ENCODE assay signal across 24 cellular contexts in the genomic region with DNA sequence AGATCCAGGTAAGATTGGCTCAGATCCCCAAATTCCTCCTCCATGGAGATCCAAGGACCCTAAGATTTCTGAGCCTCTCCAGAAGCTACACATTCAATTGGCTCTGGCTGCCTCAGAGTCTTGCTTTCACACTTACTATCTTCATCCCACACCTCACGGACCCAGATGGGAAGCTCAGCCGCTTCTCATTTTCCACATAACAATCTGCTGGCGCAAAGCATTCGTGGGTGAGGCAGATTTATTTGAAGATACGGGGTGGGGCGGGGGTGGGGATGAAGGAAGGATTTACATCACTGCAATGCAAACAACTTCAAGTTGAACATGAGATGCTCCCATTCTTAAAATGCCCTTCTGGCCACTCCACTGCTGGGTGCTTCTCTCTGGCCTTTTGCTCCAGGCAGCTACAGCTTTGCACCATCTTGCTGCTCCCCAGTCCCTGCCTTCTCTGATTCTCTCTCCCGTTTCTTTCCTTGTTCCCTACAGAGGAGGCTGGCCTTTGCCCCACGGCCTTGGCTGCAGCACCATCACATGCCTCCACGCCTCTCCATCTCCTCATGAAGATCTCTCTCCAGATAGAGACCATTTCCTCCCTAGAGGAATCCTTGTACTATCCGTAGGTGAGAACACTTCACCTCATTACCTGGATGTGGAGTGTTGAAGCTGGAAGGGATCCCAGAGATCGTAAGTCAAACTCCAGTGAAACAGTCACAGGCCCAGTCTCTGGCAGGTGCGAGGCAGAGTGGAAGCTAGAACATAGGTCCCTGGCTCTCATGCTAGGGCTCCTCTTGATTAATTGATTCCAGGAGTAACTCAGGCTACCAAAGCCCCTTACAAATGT.
DNase-seq lines count a peak whose midpoint lies in the region; TF ChIP-seq lines count a peak whose summit lies in the region.
"Had no signal": no experiment of that assay in that cellular context is flagged by ENCODE, and none has a peak within 500 bp of the region (broad histone marks: within the 10 kb centered on the region; RNA-seq: fewer than 3 reads in every experiment).

No MANE protein-coding gene starts in this region.

- H3K27me3 ChIP-seq in H9 (ENCODE audit: insufficient read depth, low read length): no peaks in the 10 kb centered on the region
- H3K27me3 ChIP-seq: right lobe of liver, tibial nerve had no signal

- intact Hi-C loops in posterior cingulate gyrus (cut with DNase I): no loop called here

- no CpG with 5 or more reads among the region's 12 CpGs for WGBS in H9 (ENCODE audit: extremely low coverage, insufficient read length, low lambda C conversion rate)

- H3K56ac ChIP-seq in H9 (ENCODE audit: insufficient read length, low read depth, low read length): no peak overlapping the region

- H3K4me2 ChIP-seq in H9 (ENCODE audit: insufficient read depth, insufficient read length, low read length): no peak overlapping the region
- H3K4me2 ChIP-seq: SK-N-SH had no signal

- no peak overlapping the region for H3K27ac Mint-ChIP-seq in H9
- H3K27ac Mint-ChIP-seq: activated CD8-positive, alpha-beta memory T cell treated with anti-CD3 and anti-CD28 coated beads, Interleukin-2, amount 10 ng/mL, durations not matched to agents 7 days and 5 days; activated naive CD4-positive, alpha-beta T cell treated with anti-CD3 and anti-CD28 coated beads for 36 hours; nephron; stimulated activated naive CD8-positive, alpha-beta T cell treated with anti-CD3 and anti-CD28 coated beads, Interleukin-15, amount 100 ng/mL, for 72 hours had no signal

- H2BK5ac ChIP-seq in H9 (ENCODE audit: insufficient read length, low read length): no peak overlapping the region

- no peak overlapping the region for H3K23ac ChIP-seq in H9 (ENCODE audit: insufficient read length, low read depth, low read length)

- no peak overlapping the region for H3K9ac ChIP-seq in H9 (ENCODE audit: extremely low read depth, insufficient read length, low read length)
- H3K9ac ChIP-seq: parathyroid adenoma, SK-N-SH had no signal

- no peaks in the 10 kb centered on the region for H3K23me2 ChIP-seq in H9 (ENCODE audit: insufficient read length, low read depth, low read length, poor library complexity, severe bottlenecking)

- H2AFZ ChIP-seq in H9 (ENCODE audit: low read length): no peak overlapping the region
- H2AFZ ChIP-seq: parathyroid adenoma had no signal

- TF ChIP-seq CTCF in H9 (conservative IDR thresholded peaks at IDR 0.05): no peak

- no peak for DNase-seq in H9
- DNase-seq in NCI-H187 treated with DMSO at 0.1 percent for 48 hours (lab: John Stamatoyannopoulos, UW): peak; percentile 71
- peak; percentile 44 for DNase-seq in inferior parietal cortex (ENCODE audit: extremely low spot score)
- peak in 6 of 10 donors; percentile 21 to 92 (median 43) for DNase-seq in posterior cingulate gyrus
- no peak for DNase-seq in NCI-H2171 (lab: John Stamatoyannopoulos, UW)
- no peak for DNase-seq in NCI-H2171 treated with DMSO at 0.1 percent for 48 hours (lab: John Stamatoyannopoulos, UW)
- no peak for DNase-seq in germinal center (ENCODE audit: low spot score)
- DNase-seq in activated CD4-positive, alpha-beta T cell treated with anti-CD3 and anti-CD28 coated beads, Interleukin-2, amount 50 U/mL, for 4 hours: no peak
- DNase-seq: activated CD4-positive, alpha-beta T cell treated with anti-CD3 and anti-CD28 coated beads for 4 hours; activated CD8-positive, alpha-beta memory T cell treated with anti-CD3 and anti-CD28 coated beads, Interleukin-2, amount 10 ng/mL, durations not matched to agents 7 days and 5 days; activated naive CD4-positive, alpha-beta T cell treated with anti-CD3 and anti-CD28 coated beads for 36 hours; brain microvascular endothelial cell; CD8-positive, alpha-beta memory T cell; effector CD8-positive, alpha-beta T cell; erythroblast; foreskin keratinocyte; left ventricle myocardium superior; NCI-H82; SK-N-SH; stimulated activated naive CD8-positive, alpha-beta T cell treated with anti-CD3 and anti-CD28 coated beads, Interleukin-15, amount 100 ng/mL, for 72 hours had no signal

- peaks cover 18% of the 10 kb centered on the region for H3K27me3 Mint-ChIP-seq in H9 (ENCODE audit: low read depth)

- no peak overlapping the region for H3K4ac ChIP-seq in H9 (ENCODE audit: low read depth, low read length)

- no peak overlapping the region for H2BK120ac ChIP-seq in H9 (ENCODE audit: low read depth, low read length, poor library complexity, severe bottlenecking)

- H3K4me1 Mint-ChIP-seq in H9: no peaks in the 10 kb centered on the region

- H4K20me1 ChIP-seq in H9 (ENCODE audit: control insufficient read depth, insufficient read depth, insufficient read length): no peaks in the 10 kb centered on the region

- H3K4me1 ChIP-seq in H9 (ENCODE audit: insufficient read depth, low read length): no peaks in the 10 kb centered on the region
- H3K4me1 ChIP-seq: foreskin keratinocyte, parathyroid adenoma had no signal

- H3K79me1 ChIP-seq in H9 (ENCODE audit: insufficient read depth, low read depth, low read length, poor library complexity, severe bottlenecking): no peaks in the 10 kb centered on the region

- H3K14ac ChIP-seq in H9 (ENCODE audit: insufficient read depth, low read length): peak overlapping the region; percentile 21; the same call in 1 of the 2 replicates

- no peak overlapping the region for H2BK20ac ChIP-seq in H9 (ENCODE audit: low read depth, low read length, poor library complexity, severe bottlenecking)

- H4K8ac ChIP-seq in H9 (replicated peaks; ENCODE audit: insufficient read length, low read depth, low read length): no peak overlapping the region

- no peaks in the 10 kb centered on the region for H3K9me3 ChIP-seq in H9 (ENCODE audit: control insufficient read depth, low read depth, low read length)
- H3K9me3 ChIP-seq: right lobe of liver, SK-N-SH, tibial nerve had no signal

- H3K79me2 ChIP-seq in H9 (ENCODE audit: insufficient read depth, low read length): no peaks in the 10 kb centered on the region
- H3K79me2 ChIP-seq: parathyroid adenoma had no signal

- no peak overlapping the region for H3T11ph ChIP-seq in H9 (ENCODE audit: low read length)

- no peak overlapping the region for H2AK5ac ChIP-seq in H9 (ENCODE audit: insufficient read length, low read length)

- no peak overlapping the region for H3K27ac ChIP-seq in H9 (ENCODE audit: insufficient read length, low read depth, low read length)
- H3K27ac ChIP-seq: brain microvascular endothelial cell, foreskin keratinocyte, parathyroid adenoma, right lobe of liver, tibial nerve had no signal

- no peak overlapping the region for H4K91ac ChIP-seq in H9 (ENCODE audit: insufficient read length, low read depth, low read length)

- H3K9me3 Mint-ChIP-seq in H9: peaks cover 6 to 10% of the 10 kb centered on the region in 2 experiments
- H3K9me3 Mint-ChIP-seq: activated naive CD4-positive, alpha-beta T cell treated with anti-CD3 and anti-CD28 coated beads for 36 hours; CD8-positive, alpha-beta memory T cell; stimulated activated naive CD8-positive, alpha-beta T cell treated with anti-CD3 and anti-CD28 coated beads, Interleukin-15, amount 100 ng/mL, for 72 hours had no signal

- no peak overlapping the region for H2BK15ac ChIP-seq in H9 (ENCODE audit: low read depth, low read length)

- H3K4me3 Mint-ChIP-seq in H9: no peak overlapping the region
- H3K4me3 Mint-ChIP-seq: activated CD8-positive, alpha-beta memory T cell treated with anti-CD3 and anti-CD28 coated beads, Interleukin-2, amount 10 ng/mL, durations not matched to agents 7 days and 5 days; activated naive CD4-positive, alpha-beta T cell treated with anti-CD3 and anti-CD28 coated beads for 36 hours; CD8-positive, alpha-beta memory T cell; nephron; stimulated activated naive CD8-positive, alpha-beta T cell treated with anti-CD3 and anti-CD28 coated beads, Interleukin-15, amount 100 ng/mL, for 72 hours had no signal

- H3K18ac ChIP-seq in H9 (ENCODE audit: insufficient read length, low read depth, low read length): no peak overlapping the region

- no peak overlapping the region for H4K5ac ChIP-seq in H9 (ENCODE audit: insufficient read length, low read depth, low read length)

- peaks cover 0 to 4% (median 0%) of the 10 kb centered on the region in 3 experiments; a peak in 3 of 7 replicates for H3K36me3 Mint-ChIP-seq in H9 (ENCODE audit: insufficient read depth in 1 of 3, low read depth in 3 of 3)
- H3K36me3 Mint-ChIP-seq: activated CD8-positive, alpha-beta memory T cell treated with anti-CD3 and anti-CD28 coated beads, Interleukin-2, amount 10 ng/mL, durations not matched to agents 7 days and 5 days; CD8-positive, alpha-beta memory T cell had no signal

- H2BK12ac ChIP-seq in H9 (ENCODE audit: insufficient read length, low read depth, low read length): no peak overlapping the region

Comparison
In these comparisons a context has a peak if more than half of its experiments do, and no peak if none do; other contexts are left out.
1. DNase-seq: peak in NCI-H187 treated with DMSO at 0.1 percent for 48 hours (single experiment), inferior parietal cortex (single experiment) and posterior cingulate gyrus (6 of 10); none in H9 (single experiment), NCI-H2171 (single experiment), NCI-H2171 treated with DMSO at 0.1 percent for 48 hours (single experiment), germinal center (single experiment) and activated CD4-positive, alpha-beta T cell treated with anti-CD3 and anti-CD28 coated beads, Interleukin-2, amount 50 U/mL, for 4 hours (0 of 2).